ENCODE assay signal across 8 cellular contexts in genomic region chr9:118059520-118060278, GRCh38.
DNase-seq lines count a peak whose midpoint lies in the region; ATAC-seq and TF ChIP-seq lines count a peak whose summit lies in the region.

No MANE protein-coding gene starts in this region.

- ATAC-seq in right cardiac atrium (no peak), HG03135 (IDR thresholded peaks at IDR 0.05; ENCODE audit: unreplicated experiment) (no peak)

- H3K36me3 ChIP-seq in left ventricle myocardium inferior (no peaks in the 10 kb centered on the region), SJCRH30 (no peaks in the 10 kb centered on the region), testis (ENCODE audit: low read depth, missing control alignments) (no peaks in the 10 kb centered on the region)

- intact Hi-C loops in right cardiac atrium (cut with DNase I), result no loop called here
- intact Hi-C loops in left ventricle myocardium inferior (cut with micrococcal nuclease), result no loop called here
- intact Hi-C loops in testis (cut with DNase I; ENCODE audit: low total_unique reads), result no loop called here

- TF ChIP-seq CTCF in left ventricle myocardium inferior (IDR thresholded peaks at IDR 0.05; ENCODE audit: borderline replicate concordance) (no peak), testis (IDR thresholded peaks at IDR 0.05) (no peak)

- H3K4me1 ChIP-seq in right cardiac atrium (ENCODE audit: control insufficient read depth, insufficient read depth, low read length), result no peaks in the 10 kb centered on the region
- no peaks in the 10 kb centered on the region for H3K4me1 ChIP-seq in left ventricle myocardium inferior
- H3K4me1 ChIP-seq in SJCRH30, result no peaks in the 10 kb centered on the region
- no peaks in the 10 kb centered on the region for H3K4me1 ChIP-seq in testis

- H3K27me3 ChIP-seq in right cardiac atrium (ENCODE audit: control insufficient read depth, insufficient read depth) (no peaks in the 10 kb centered on the region), left ventricle myocardium inferior (ENCODE audit: low read depth) (no peaks in the 10 kb centered on the region), SJCRH30 (no peaks in the 10 kb centered on the region), testis (no peaks in the 10 kb centered on the region)

- H3K27ac ChIP-seq in right cardiac atrium (ENCODE audit: low read length), result no peak overlapping the region
- H3K27ac ChIP-seq in left ventricle myocardium inferior (replicated peaks), result no peak overlapping the region
- no peak overlapping the region for H3K27ac ChIP-seq in SJCRH30
- H3K27ac ChIP-seq in testis, result no peak overlapping the region

- no peak overlapping the region for H3K4me3 ChIP-seq in right cardiac atrium (ENCODE audit: low read length)
- no peak overlapping the region for H3K4me3 ChIP-seq in left ventricle myocardium inferior
- no peak overlapping the region for H3K4me3 ChIP-seq in SJCRH30
- H3K4me3 ChIP-seq in testis, result no peak overlapping the region

- no peaks in the 10 kb centered on the region for H3K9me3 ChIP-seq in right cardiac atrium (ENCODE audit: control insufficient read depth, low read length)
- no peaks in the 10 kb centered on the region for H3K9me3 ChIP-seq in left ventricle myocardium inferior (replicated peaks)
- H3K9me3 ChIP-seq in SJCRH30 (replicated peaks), result no peaks in the 10 kb centered on the region
- no peaks in the 10 kb centered on the region for H3K9me3 ChIP-seq in testis

- no peak for TF ChIP-seq POLR2A in testis (IDR thresholded peaks at IDR 0.05)

- DNase-seq in right cardiac atrium (peak; percentile 16 to 39 (median 27)), left ventricle myocardium inferior (no peak), SJCRH30 (peak; percentile 57 to 78), foreskin melanocyte (peak; percentile 18), testis (peak; percentile 43), NCI-H128 (lab: John Stamatoyannopoulos, UW; ENCODE audit: unreplicated experiment) (no peak)
- DNase-seq in stimulated activated CD4-positive, alpha-beta T cell treated with anti-CD3 and anti-CD28 coated beads, Interleukin-4, amount 100 ng/mL, for 4 hours, result no peak

- 17% methylated on average over 10 of the region's 10 CpGs for WGBS in right cardiac atrium
- WGBS in testis, 2 donors, result 10 to 16% methylated on average over 10 of the region's 10 CpGs

Comparison
In these comparisons a context has a peak if more than half of its experiments do, and no peak if none do; other contexts are left out.
1. DNase-seq: peak in right cardiac atrium (3 of 3), SJCRH30 (2 of 2), foreskin melanocyte (single experiment) and testis (single experiment); none in left ventricle myocardium inferior (single experiment), NCI-H128 (single experiment) and stimulated activated CD4-positive, alpha-beta T cell treated with anti-CD3 and anti-CD28 coated beads, Interleukin-4, amount 100 ng/mL, for 4 hours (0 of 2).